8 cellular contexts compared by ENCODE assay signal in genomic region chr5:67209141-67209771, GRCh38. TPM values are rescaled to one million over a fixed set of nuclear protein-coding genes. Genes with fewer than 3 reads are reported as not detected.
A peak's percentile ranks its signal among the peaks of the same experiment; 100 is the strongest.
DNase-seq lines count a peak whose midpoint lies in the region; ATAC-seq and TF ChIP-seq lines count a peak whose summit lies in the region.

No MANE protein-coding gene starts in this region.

- H3K9me3 Mint-ChIP-seq in endothelial cell (ENCODE audit: unreplicated experiment) = no peaks in the 10 kb centered on the region
- no peaks in the 10 kb centered on the region for H3K9me3 Mint-ChIP-seq in stimulated activated naive CD8-positive, alpha-beta T cell treated with anti-CD3 and anti-CD28 coated beads, Interleukin-15, amount 100 ng/mL, for 72 hours

- no peaks in the 10 kb centered on the region for H3K4me1 Mint-ChIP-seq in endothelial cell (ENCODE audit: unreplicated experiment)
- H3K4me1 Mint-ChIP-seq in stimulated activated naive CD8-positive, alpha-beta T cell treated with anti-CD3 and anti-CD28 coated beads, Interleukin-15, amount 100 ng/mL, for 72 hours = peaks cover 59% of the 10 kb centered on the region

- TF ChIP-seq CTCF in AG10803 (conservative IDR thresholded peaks at IDR 0.05; ENCODE audit: low read length) (peak; percentile 77), endothelial cell (IDR thresholded peaks at IDR 0.05; ENCODE audit: unreplicated experiment) (peak; percentile 87)

- peak; percentile 26 for ATAC-seq in GM18873 (IDR thresholded peaks at IDR 0.05; ENCODE audit: low FRiP score, unreplicated experiment)
- peak; percentile 41 for ATAC-seq in stimulated activated naive CD8-positive, alpha-beta T cell treated with anti-CD3 and anti-CD28 coated beads, Interleukin-15, amount 100 ng/mL, for 72 hours

- H3K27ac Mint-ChIP-seq in endothelial cell (ENCODE audit: unreplicated experiment) = no peak overlapping the region
- H3K27ac Mint-ChIP-seq in stimulated activated naive CD8-positive, alpha-beta T cell treated with anti-CD3 and anti-CD28 coated beads, Interleukin-15, amount 100 ng/mL, for 72 hours = no peak overlapping the region

- no peak overlapping the region for H3K4me3 Mint-ChIP-seq in endothelial cell (ENCODE audit: unreplicated experiment)
- H3K4me3 Mint-ChIP-seq in stimulated activated naive CD8-positive, alpha-beta T cell treated with anti-CD3 and anti-CD28 coated beads, Interleukin-15, amount 100 ng/mL, for 72 hours = no peak overlapping the region

- DNase-seq in AG10803 (ENCODE audit: low read depth) (peak; percentile 66), HUDEP-2 (lab: John Stamatoyannopoulos, UW; ENCODE audit: unreplicated experiment in 76 of 76) (peak in 53 of 76 experiments; percentile 1 to 68 (median 33)), NOMO-1 treated with DMSO at 0.1 percent for 48 hours (lab: John Stamatoyannopoulos, UW; ENCODE audit: unreplicated experiment) (peak; percentile 74), endothelial cell (ENCODE audit: low spot score) (peak; percentile 71), midbrain (lab: John Stamatoyannopoulos, UW) (peak; percentile 83)
- peak; percentile 79 for DNase-seq in activated CD8-positive, alpha-beta memory T cell treated with anti-CD3 and anti-CD28 coated beads for 24 hours
- DNase-seq in stimulated activated naive CD8-positive, alpha-beta T cell treated with anti-CD3 and anti-CD28 coated beads, Interleukin-15, amount 100 ng/mL, for 72 hours = peak; percentile 52 to 64

- H3K4me3 ChIP-seq in AG10803 (ENCODE audit: low read length) = no peak overlapping the region

- peaks cover 4% of the 10 kb centered on the region for H3K36me3 Mint-ChIP-seq in endothelial cell (ENCODE audit: low read depth, unreplicated experiment)

- H3K27me3 Mint-ChIP-seq in endothelial cell (ENCODE audit: unreplicated experiment) = peaks cover 3% of the 10 kb centered on the region
- no peaks in the 10 kb centered on the region for H3K27me3 Mint-ChIP-seq in stimulated activated naive CD8-positive, alpha-beta T cell treated with anti-CD3 and anti-CD28 coated beads, Interleukin-15, amount 100 ng/mL, for 72 hours

RNA-seq across cellular contexts. Expression of gene CD180, which starts 12.7 kb away (rescaled TPM):
- total RNA-seq in endothelial cell (ENCODE audit: unreplicated experiment) = not detected

Comparison
In these comparisons a context has a peak if more than half of its experiments do, and no peak if none do; other contexts are left out.
1. DNase-seq: peak in every context shown above with its lines; median percentile 83 in midbrain; 79 in activated CD8-positive, alpha-beta memory T cell treated with anti-CD3 and anti-CD28 coated beads for 24 hours; 74 in NOMO-1 treated with DMSO at 0.1 percent for 48 hours; 71 in endothelial cell; 66 in AG10803; 58 in stimulated activated naive CD8-positive, alpha-beta T cell treated with anti-CD3 and anti-CD28 coated beads, Interleukin-15, amount 100 ng/mL, for 72 hours; 33 in HUDEP-2.